Comparison of ENCODE assay signal across 8 cellular contexts in the genomic region with DNA sequence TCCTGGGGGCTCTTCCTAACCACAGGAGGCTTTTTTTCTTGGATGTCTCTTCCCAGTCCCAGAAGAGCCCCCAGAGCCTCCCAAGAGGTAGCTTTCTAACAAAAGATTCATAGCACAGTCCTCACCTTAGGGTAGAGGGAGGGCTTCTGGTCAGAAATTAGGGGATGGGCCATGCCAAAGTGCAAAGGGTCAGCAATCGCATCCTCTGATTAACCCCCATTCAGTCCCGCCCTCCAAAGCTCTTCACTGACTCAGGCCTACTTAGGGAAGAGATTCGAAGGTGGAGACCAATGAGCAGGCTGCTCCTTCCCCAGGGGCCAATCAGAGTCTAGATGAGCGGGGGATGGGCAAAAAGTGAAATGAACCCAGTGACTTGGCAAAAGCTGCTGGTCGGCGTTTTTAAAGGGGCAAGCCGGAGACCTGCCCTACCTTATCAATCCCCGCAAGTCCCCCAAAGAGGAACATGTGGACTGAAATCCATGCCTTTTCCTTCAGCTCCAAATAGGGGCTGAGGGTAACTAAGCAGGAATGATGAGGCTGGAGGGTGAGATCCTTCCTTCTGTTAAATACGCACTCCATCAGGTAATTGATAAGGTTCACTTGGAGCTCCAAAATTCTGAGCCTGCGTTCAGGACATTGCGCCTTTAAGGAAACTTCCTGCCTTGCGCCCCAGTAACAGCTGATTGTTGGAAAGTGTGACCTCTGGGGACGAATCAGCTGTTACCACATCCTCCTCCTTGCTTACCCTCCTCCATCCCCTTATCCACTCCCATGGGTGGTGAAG. TPM values are rescaled to one million over a fixed set of nuclear protein-coding genes. Genes with fewer than 3 reads are reported as not detected.
DNase-seq lines count a peak whose midpoint lies in the region; ATAC-seq, FAIRE-seq and TF ChIP-seq lines count a peak whose summit lies in the region.

No MANE protein-coding gene starts in this region.

- BruUV-seq in mammary epithelial cell (replicated peaks; lab: Mats Ljungman, UMichigan) = no TSS peak

- peak overlapping the region; percentile 51 to 66 (median 61) for H3K4me3 ChIP-seq in mammary epithelial cell (replicated peaks in 1 of 3; ENCODE audit: insufficient read depth in 1 of 3, low read depth in 2 of 3, low read length in 3 of 3)
- H3K4me3 ChIP-seq in iPS-20b (ENCODE audit: low read length) = peak overlapping the region; percentile 92
- peak overlapping the region; percentile 88 to 96 (median 89) for H3K4me3 ChIP-seq in skeletal muscle tissue (ENCODE audit: low read length in 3 of 3)

- H3K4me2 ChIP-seq in mammary epithelial cell (ENCODE audit: insufficient read depth, low read depth, low read length) = peak overlapping the region; percentile 83

- H3K4me1 ChIP-seq in mammary epithelial cell (ENCODE audit: insufficient read depth, low read length) (peaks cover 37% of the 10 kb centered on the region), iPS-20b (ENCODE audit: insufficient read depth, low read length) (peaks cover 17% of the 10 kb centered on the region), skeletal muscle tissue (ENCODE audit: control insufficient read depth in 3 of 3, insufficient read depth in 3 of 3, low read length in 3 of 3) (peaks cover 50 to 55% (median 55%) of the 10 kb centered on the region in 3 donors)

- WGBS in mammary epithelial cell (ENCODE audit: low coverage, missing lambda C conversion rate) = 0% methylated on average over 12 of the region's 13 CpGs

- H2AFZ ChIP-seq in mammary epithelial cell (ENCODE audit: low read depth, low read length) = peak overlapping the region; percentile 81

- H3K9me3 ChIP-seq in mammary epithelial cell (replicated peaks; ENCODE audit: insufficient read depth, low read length) (no peaks in the 10 kb centered on the region), iPS-20b (ENCODE audit: insufficient read depth, low read depth, low read length) (no peaks in the 10 kb centered on the region), skeletal muscle tissue (ENCODE audit: control insufficient read depth in 3 of 3, low read length in 3 of 3) (no peaks in the 10 kb centered on the region)

- no peak for TF ChIP-seq CTCF in VCaP (conservative IDR thresholded peaks at IDR 0.05)
- no peak for TF ChIP-seq CTCF in mammary epithelial cell (conservative IDR thresholded peaks at IDR 0.05 in 1 of 2, IDR thresholded peaks at IDR 0.05 in 1 of 2; ENCODE audit: extremely low read depth in 1 of 2, insufficient read depth in 1 of 2, low read depth in 1 of 2, low read length in 2 of 2)

- CTCF ChIA-PET in mammary epithelial cell (lab: Charles Lee; ENCODE audit: low non-redundant PET) = interaction anchor here (0.5 to 1.4 kb wide), 7 partner anchors 14 to 309 kb away, joined by 3 to 7 read pairs (median 5); no protein-coding TSS in a partner anchor

- H4K20me1 ChIP-seq in mammary epithelial cell (ENCODE audit: insufficient read depth, low read length) = peaks cover 2% of the 10 kb centered on the region

- in situ Hi-C loops in mammary epithelial cell (cut with MboI; ENCODE audit: low sequenced_read_pairs in 2 of 2) = loop anchor here in 1 of 2 donors (5.0 to 25.0 kb wide), 3 partner anchors 70 to 320 kb away; partner anchors contain the start of genes DPH1, OVCA2 and RTN4RL1

- intact Hi-C loops in mammary epithelial cell (cut with micrococcal nuclease) = loop anchor here (2.0 to 10.0 kb wide), 3 partner anchors 48 to 688 kb away; partner anchors contain the start of gene MNT

- H3K27ac ChIP-seq in VCaP (peak overlapping the region; percentile 99), mammary epithelial cell (ENCODE audit: insufficient read depth, low read depth, low read length) (peak overlapping the region; percentile 90), iPS-20b (ENCODE audit: low read length) (peak overlapping the region; percentile 100), skeletal muscle tissue (ENCODE audit: low read depth, low read length) (peak overlapping the region; percentile 100)

- H3K9ac ChIP-seq in mammary epithelial cell (ENCODE audit: insufficient read depth, low read length) = peak overlapping the region; percentile 92
- H3K9ac ChIP-seq in iPS-20b (ENCODE audit: low read depth, low read length) = peak overlapping the region; percentile 98
- peak overlapping the region; percentile 99 for H3K9ac ChIP-seq in skeletal muscle tissue (ENCODE audit: low read depth in 1 of 3, low read length in 3 of 3)

- peaks cover 21% of the 10 kb centered on the region for H3K36me3 ChIP-seq in mammary epithelial cell (ENCODE audit: insufficient read depth, low read length)
- peaks cover 12% of the 10 kb centered on the region for H3K36me3 ChIP-seq in iPS-20b (ENCODE audit: insufficient read depth, low read depth, low read length)
- peaks cover 21 to 22% (median 22%) of the 10 kb centered on the region in 3 donors for H3K36me3 ChIP-seq in skeletal muscle tissue (ENCODE audit: control insufficient read depth in 3 of 3, insufficient read depth in 3 of 3, low read length in 3 of 3)

- DNase-seq in NCI-H2171 treated with DMSO at 0.1 percent for 48 hours (lab: John Stamatoyannopoulos, UW) (peak; percentile 100), mammary epithelial cell (peak; percentile 98)

- ATAC-seq in GM18861 (IDR thresholded peaks at IDR 0.05; ENCODE audit: unreplicated experiment) = peak; percentile 37
- ATAC-seq in HG03097 (IDR thresholded peaks at IDR 0.05; ENCODE audit: low FRiP score, unreplicated experiment) = peak; percentile 29

- peak; percentile 99 for FAIRE-seq in A204.1 (lab: Jason Lieb, UNC)

- H3K27me3 ChIP-seq in mammary epithelial cell (ENCODE audit: insufficient read depth, low read length) = no peaks in the 10 kb centered on the region
- H3K27me3 ChIP-seq in iPS-20b (ENCODE audit: insufficient read depth, low read length) = no peaks in the 10 kb centered on the region
- no peaks in the 10 kb centered on the region for H3K27me3 ChIP-seq in skeletal muscle tissue (ENCODE audit: control insufficient read depth in 3 of 3, insufficient read depth in 3 of 3, low read length in 3 of 3)

- dilution Hi-C loops in mammary epithelial cell (cut with HindIII; ENCODE audit: low sequenced_read_pairs) = no loop called here

- peaks cover 40% of the 10 kb centered on the region for H3K79me2 ChIP-seq in mammary epithelial cell (ENCODE audit: insufficient read depth, low read length)

RNA-seq across cellular contexts. Expression of gene TLCD2, which starts 6.9 kb away (rescaled TPM):
- total RNA-seq in mammary epithelial cell (1 to 10 TPM; 2.2 to 5.7 TPM), skeletal muscle tissue (2.1 TPM)
- 0.87 TPM for polyA plus RNA-seq in mammary epithelial cell
- polyA minus RNA-seq in mammary epithelial cell = 4.4 TPM

RNA-seq across cellular contexts. Expression of gene WDR81, which starts 7.4 kb away (rescaled TPM):
- total RNA-seq in mammary epithelial cell (10 to 100 TPM; 17.8 to 35.5 TPM), skeletal muscle tissue (10.4 TPM)
- 10.2 TPM for polyA plus RNA-seq in mammary epithelial cell
- polyA minus RNA-seq in mammary epithelial cell = 8.5 TPM

RNA-seq across cellular contexts. Expression of gene SERPINF2, which starts 25.6 kb away (rescaled TPM):
- total RNA-seq in mammary epithelial cell = 1 to 10 TPM; 5.7 to 7.3 TPM
- polyA plus RNA-seq in mammary epithelial cell = 10.1 TPM
- 3.7 TPM for polyA minus RNA-seq in mammary epithelial cell
- not detected for total RNA-seq in skeletal muscle tissue

RNA-seq across cellular contexts. Expression of gene PRPF8, which starts 32.4 kb away (rescaled TPM):
- total RNA-seq in mammary epithelial cell (100 to 1,000 TPM; 114 to 243 TPM), skeletal muscle tissue (96.0 TPM)
- 132 TPM for polyA plus RNA-seq in mammary epithelial cell
- 482 TPM for polyA minus RNA-seq in mammary epithelial cell

RNA-seq across cellular contexts. Expression of gene SERPINF1, which starts 44.8 kb away (rescaled TPM):
- total RNA-seq in mammary epithelial cell (10 to 100 TPM; 10.8 to 89.5 TPM), skeletal muscle tissue (328 TPM)
- polyA plus RNA-seq in mammary epithelial cell = 85.4 TPM
- polyA minus RNA-seq in mammary epithelial cell = 77.9 TPM

Comparison
In these comparisons a context has a peak if more than half of its experiments do, and no peak if none do; other contexts are left out.
1. Peak in every context shown above with its lines: DNase-seq, ATAC-seq, H3K4me3 ChIP-seq and H3K27ac ChIP-seq.